8 cellular contexts compared by ENCODE assay signal in the genomic region with DNA sequence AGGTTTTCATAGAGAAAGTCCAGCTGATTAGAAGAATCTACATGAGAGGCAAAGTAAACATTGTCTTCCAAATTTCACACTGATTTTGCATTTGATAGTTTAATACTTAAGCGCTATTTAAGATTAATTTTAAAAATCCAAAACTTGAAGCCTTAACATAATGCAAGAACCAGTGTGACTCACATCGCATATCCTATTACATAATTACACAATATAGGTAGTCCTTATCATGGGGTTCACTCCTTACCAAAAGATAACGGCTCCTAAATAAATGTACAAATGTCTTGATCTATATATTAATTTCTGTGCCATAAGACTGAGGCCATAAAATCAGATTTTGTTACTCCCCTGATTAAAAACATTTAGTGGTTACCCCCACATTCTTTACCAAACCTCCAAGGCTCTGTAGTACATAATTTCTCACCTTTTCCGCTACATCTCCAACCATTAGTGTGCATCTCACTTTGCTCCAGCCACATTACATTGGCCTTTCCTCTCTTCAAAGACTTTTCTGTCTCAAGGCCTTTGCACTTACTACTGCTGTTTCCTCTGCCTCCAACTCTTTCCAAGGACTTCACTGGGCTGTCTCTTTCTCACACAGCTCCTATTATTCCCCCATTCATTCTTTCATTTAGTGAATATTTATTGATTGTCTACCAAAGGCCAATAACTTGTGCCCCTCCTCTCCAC. TPM values are rescaled to one million over a fixed set of nuclear protein-coding genes. Genes with fewer than 3 reads are reported as not detected.
DNase-seq lines count a peak whose midpoint lies in the region; ATAC-seq and TF ChIP-seq lines count a peak whose summit lies in the region.

No MANE protein-coding gene starts in this region.

- POLR2A ChIA-PET in AG04449 (lab: Yijun Ruan, JAX), result interaction anchor here (0.7 kb wide), 1 partner anchor 1487 kb away, joined by 3 read pairs; no protein-coding TSS in a partner anchor

- H3K4me3 ChIP-seq in AG04449 (ENCODE audit: low read depth, low read length) (peak overlapping the region; percentile 74), HUES64 (ENCODE audit: low read length) (peak overlapping the region; percentile 91), breast epithelium (peak overlapping the region; percentile 64 to 84 (median 79)), mucosa of stomach (ENCODE audit: low read length) (peak overlapping the region; percentile 71)

- CTCF ChIA-PET in AG04449 (lab: Yijun Ruan, JAX), result interaction anchor here (0.6 to 3.2 kb wide), 6 partner anchors 19 to 1589 kb away, joined by 3 to 16 read pairs (median 4); no protein-coding TSS in a partner anchor

- ATAC-seq in GM19397 (IDR thresholded peaks at IDR 0.05; ENCODE audit: unreplicated experiment), result no peak
- ATAC-seq in GM21447 (IDR thresholded peaks at IDR 0.05; ENCODE audit: unreplicated experiment), result no peak

- H3K27me3 ChIP-seq in HUES64 (ENCODE audit: insufficient read depth, low read length), result peaks cover 8% of the 10 kb centered on the region
- H3K27me3 ChIP-seq in breast epithelium, result no peaks in the 10 kb centered on the region
- H3K27me3 ChIP-seq in mucosa of stomach (ENCODE audit: control insufficient read depth, insufficient read depth, low read length), result no peaks in the 10 kb centered on the region

- DNase-seq in AG04449 (ENCODE audit: low read depth, low spot score) (no peak), breast epithelium (ENCODE audit: low spot score in 2 of 2) (no peak), hippocampal formation (lab: John Stamatoyannopoulos, UW) (no peak), NCI-H1048 (lab: John Stamatoyannopoulos, UW) (no peak)

- H3K4me1 ChIP-seq in HUES64 (ENCODE audit: insufficient read depth, low read length), result no peaks in the 10 kb centered on the region; the same call in 1 of the 2 replicates
- no peaks in the 10 kb centered on the region for H3K4me1 ChIP-seq in breast epithelium
- peaks cover 8% of the 10 kb centered on the region for H3K4me1 ChIP-seq in mucosa of stomach (ENCODE audit: control insufficient read depth, insufficient read depth, low read length)

- peaks cover 5% of the 10 kb centered on the region; the same call in 1 of the 2 replicates for H3K9me3 ChIP-seq in HUES64 (ENCODE audit: insufficient read depth, low read depth, low read length)
- no peaks in the 10 kb centered on the region for H3K9me3 ChIP-seq in breast epithelium
- no peaks in the 10 kb centered on the region for H3K9me3 ChIP-seq in mucosa of stomach (ENCODE audit: control insufficient read depth, low read length)

- TF ChIP-seq POLR2A in breast epithelium (IDR thresholded peaks at IDR 0.05), result no peak

- peak overlapping the region; percentile 85 for H3K9ac ChIP-seq in HUES64 (ENCODE audit: low read depth, low read length)
- peak overlapping the region; percentile 84 for H3K9ac ChIP-seq in mucosa of stomach (ENCODE audit: low read length)

- WGBS in HUES64, result 97% methylated on average over 4 of the region's 4 CpGs

- intact Hi-C loops in breast epithelium (cut with DNase I; ENCODE audit: low total_unique reads), result no loop called here

- TF ChIP-seq CTCF in AG04449 (IDR thresholded peaks at IDR 0.05; ENCODE audit: insufficient read depth, low read length, missing control alignments), result no peak
- TF ChIP-seq CTCF in breast epithelium (IDR thresholded peaks at IDR 0.05), result no peak

- H3K27ac ChIP-seq in HUES64 (ENCODE audit: low read depth, low read length), result no peak overlapping the region
- H3K27ac ChIP-seq in breast epithelium, result no peak overlapping the region

- H3K36me3 ChIP-seq in HUES64 (ENCODE audit: insufficient read depth, low read length), result peaks cover 31% of the 10 kb centered on the region
- no peaks in the 10 kb centered on the region for H3K36me3 ChIP-seq in breast epithelium
- no peaks in the 10 kb centered on the region for H3K36me3 ChIP-seq in mucosa of stomach (ENCODE audit: control insufficient read depth, insufficient read depth, low read length)

RNA-seq across cellular contexts. Expression of a gene that starts 1.0 kb away (rescaled TPM):
- polyA plus RNA-seq in HUES64 (2013, experiment 1 of 2), result 15.7 TPM
- polyA plus RNA-seq in HUES64 (2013, experiment 2 of 2), result 20.3 TPM
- total RNA-seq in breast epithelium, result 10 to 100 TPM; 23.7 to 28.5 (median 28.2) TPM

RNA-seq across cellular contexts. Expression of a gene that starts 39.6 kb away (rescaled TPM):
- polyA plus RNA-seq in HUES64 (2013, experiment 1 of 2), result 7.1 TPM
- 6.7 TPM for polyA plus RNA-seq in HUES64 (2013, experiment 2 of 2)
- total RNA-seq in breast epithelium, result under 1 TPM in 1 of 3 donors, not detected in 2; 0.15 TPM
